7 cellular contexts compared by ENCODE assay signal in genomic region chr3:48210534-48210933, GRCh38. TPM values are rescaled to one million over a fixed set of nuclear protein-coding genes. Genes with fewer than 3 reads are reported as not detected.
"Had no signal": no experiment of that assay in that cellular context is flagged by ENCODE, and none has a peak within 500 bp of the region (broad histone marks: within the 10 kb centered on the region; RNA-seq: fewer than 3 reads in every experiment).

No MANE protein-coding gene starts in this region.

RNA-seq across cellular contexts. Expression of gene CAMP, which starts 12.8 kb away (rescaled TPM):
- total RNA-seq: suprapubic skin, temporal lobe, thoracic aorta, transverse colon, upper lobe of right lung, urinary bladder, vagina had no signal
